Comparison of ENCODE assay signal across 32 cellular contexts in the genomic region with DNA sequence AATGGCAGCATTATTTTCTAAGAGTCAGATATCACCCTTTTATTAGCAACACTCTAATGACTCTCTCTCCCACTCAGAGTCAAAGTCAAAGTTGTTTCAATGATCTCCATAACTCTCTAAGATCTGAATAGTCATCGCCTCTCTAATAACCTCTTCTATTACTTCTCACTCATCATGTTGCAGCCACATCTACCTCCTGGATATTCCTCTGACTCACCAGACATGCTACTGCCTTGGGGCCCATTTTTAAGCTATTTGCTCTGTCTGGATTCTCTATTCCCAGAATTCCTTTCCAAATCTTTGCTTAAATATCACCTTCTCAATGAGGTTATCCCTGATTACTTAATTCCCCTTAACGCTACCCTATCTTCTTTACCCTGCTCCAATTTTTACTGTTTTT.
"Had no signal": no experiment of that assay in that cellular context is flagged by ENCODE, and none has a peak within 500 bp of the region (broad histone marks: within the 10 kb centered on the region; RNA-seq: fewer than 3 reads in every experiment).

No MANE protein-coding gene starts in this region.

- H3K27me3 ChIP-seq: ascending aorta, brain microvascular endothelial cell, cardiac muscle cell, colonic mucosa, esophagus muscularis mucosa, gastroesophageal sphincter, heart right ventricle had no signal

- H3K4me3 ChIP-seq: adrenal gland, ascending aorta, cardiac muscle cell, colonic mucosa, esophagus muscularis mucosa, gastroesophageal sphincter, heart right ventricle had no signal

- H3K4me1 ChIP-seq: adrenal gland, ascending aorta, colonic mucosa, esophagus muscularis mucosa, gastroesophageal sphincter, heart right ventricle had no signal

- H3K36me3 ChIP-seq: adrenal gland, ascending aorta, brain microvascular endothelial cell, cardiac muscle cell, colonic mucosa, esophagus muscularis mucosa, gastroesophageal sphincter, heart right ventricle, WERI-Rb-1 had no signal

- ATAC-seq: activated CD4-positive, CD25-positive, alpha-beta regulatory T cell treated with anti-CD3 and anti-CD28 coated beads, Interleukin-2, amount 50 U/mL, for 24 hours; activated CD8-positive, alpha-beta T cell treated with anti-CD3 and anti-CD28 coated beads for 36 hours; activated naive CD8-positive, alpha-beta T cell treated with anti-CD3 and anti-CD28 coated beads, Interleukin-2, amount 50 U/mL, for 24 hours; activated T-cell treated with anti-CD3 and anti-CD28 coated beads, Interleukin-2, amount 50 U/mL, for 4 hours; activated T-helper 17 cell treated with anti-CD3 and anti-CD28 coated beads, Interleukin-2, amount 50 U/mL, for 72 hours; gastroesophageal sphincter; heart right ventricle; T-helper 17 cell had no signal

- DNase-seq: activated B cell treated with CpG ODN at 0.5 μM for 24 hours; activated CD4-positive, alpha-beta T cell treated with anti-CD3 and anti-CD28 coated beads for 48 hours; activated CD4-positive, alpha-beta T cell treated with anti-CD3 and anti-CD28 coated beads, Interleukin-2, amount 50 U/mL, for 1 hour; activated CD4-positive, alpha-beta T cell treated with anti-CD3 and anti-CD28 coated beads, Interleukin-2, amount 50 U/mL, for 48 hours; activated CD8-positive, alpha-beta memory T cell treated with anti-CD3 and anti-CD28 coated beads for 24 hours; activated CD8-positive, alpha-beta T cell treated with anti-CD3 and anti-CD28 coated beads for 36 hours; activated effector memory CD4-positive, alpha-beta T cell treated with Interleukin-2 at 50 U/mL for 16 hours; activated gamma-delta T cell treated with Interleukin-2 at 50 U/mL for 16 hours; activated naive CD4-positive, alpha-beta T cell treated with anti-CD3 and anti-CD28 coated beads for 36 hours; activated naive CD8-positive, alpha-beta T cell treated with anti-CD3 and anti-CD28 coated beads for 36 hours; activated naive CD8-positive, alpha-beta T cell treated with anti-CD3 and anti-CD28 coated beads, Interleukin-2, amount 50 U/mL, for 24 hours; activated T-cell treated with anti-CD3 and anti-CD28 coated beads, Interleukin-2, amount 50 U/mL, for 4 hours; adrenal gland; brain microvascular endothelial cell; central memory CD4-positive, alpha-beta T cell; cerebellar nuclear complex; colonic mucosa; effector CD8-positive, alpha-beta T cell; erythroblast; foreskin melanocyte; heart right ventricle; SW 1271; T-helper 1 cell; T-helper 17 cell; T1000; WERI-Rb-1 had no signal

- H3K27ac ChIP-seq: adrenal gland, ascending aorta, brain microvascular endothelial cell, cardiac muscle cell, colonic mucosa, esophagus muscularis mucosa, gastroesophageal sphincter, heart right ventricle, WERI-Rb-1 had no signal

- H3K9me3 ChIP-seq: adrenal gland, ascending aorta, colonic mucosa, esophagus muscularis mucosa, gastroesophageal sphincter, heart right ventricle had no signal
